Comparison of ENCODE assay signal across 17 cellular contexts in the genomic region with DNA sequence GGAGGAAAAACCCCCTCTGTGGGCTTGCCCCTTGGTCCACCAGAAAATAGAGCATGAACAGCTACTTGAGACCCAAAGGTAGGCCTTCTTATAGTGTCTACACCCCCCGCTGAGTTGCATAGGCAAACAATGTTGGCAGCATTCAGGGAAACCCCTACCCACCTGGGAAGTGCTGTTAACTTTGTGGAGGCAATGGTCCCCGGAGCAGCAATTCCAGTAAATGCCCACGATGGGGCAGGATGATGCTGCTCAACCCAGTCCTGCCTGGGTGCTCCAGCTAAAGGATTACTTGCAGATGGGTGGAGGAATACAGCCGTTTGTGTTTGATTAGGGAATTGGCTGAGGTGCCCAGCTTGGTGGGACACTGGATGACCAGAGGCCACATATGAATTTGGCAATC.
DNase-seq lines count a peak whose midpoint lies in the region; ATAC-seq and TF ChIP-seq lines count a peak whose summit lies in the region.
"Had no signal": no experiment of that assay in that cellular context is flagged by ENCODE, and none has a peak within 500 bp of the region (broad histone marks: within the 10 kb centered on the region; RNA-seq: fewer than 3 reads in every experiment).

No MANE protein-coding gene starts in this region.

- ATAC-seq in CD4-positive, alpha-beta T cell (ENCODE audit: poor library complexity), result no peak
- ATAC-seq: gastroesophageal sphincter; left ventricle myocardium superior; stimulated activated naive CD8-positive, alpha-beta T cell treated with anti-CD3 and anti-CD28 coated beads, Interleukin-15, amount 100 ng/mL, for 72 hours had no signal

- no peaks in the 10 kb centered on the region for H3K27me3 ChIP-seq in BE2C
- no peaks in the 10 kb centered on the region for H3K27me3 ChIP-seq in CD4-positive, alpha-beta T cell (ENCODE audit: control insufficient read depth, insufficient read depth, low read length)
- H3K27me3 ChIP-seq: gastroesophageal sphincter, sigmoid colon had no signal

- DNase-seq in BE2C (peak; percentile 55), H4 (ENCODE audit: low spot score) (peak; percentile 63), SK-MEL-5 (ENCODE audit: low read depth, low spot score) (peak; percentile 57), iPS-NIHi11 (ENCODE audit: low spot score) (peak; percentile 33), endothelial cell (ENCODE audit: low spot score) (no peak)
- no peak for DNase-seq in activated effector memory CD4-positive, alpha-beta T cell treated with Interleukin-2 at 50 U/mL for 16 hours
- DNase-seq in CD4-positive, alpha-beta T cell, result no peak
- DNase-seq: activated CD4-positive, CD25-positive, alpha-beta regulatory T cell treated with anti-CD3 and anti-CD28 coated beads, Interleukin-2, amount 50 U/mL, for 72 hours; dermis blood vessel endothelial cell; GF-D8; left ventricle myocardium superior; NCI-H1436 treated with DMSO at 0.1 percent for 48 hours; SIG-M5; sigmoid colon; stimulated activated naive CD8-positive, alpha-beta T cell treated with anti-CD3 and anti-CD28 coated beads, Interleukin-15, amount 100 ng/mL, for 72 hours had no signal

- no peak overlapping the region for H3K27ac Mint-ChIP-seq in CD4-positive, alpha-beta T cell
- no peak overlapping the region for H3K27ac Mint-ChIP-seq in endothelial cell (ENCODE audit: unreplicated experiment)
- H3K27ac Mint-ChIP-seq: activated T-helper 2 cell treated with anti-CD3 and anti-CD28 coated beads, Interferon-gamma antibody, Interleukin-2, Interleukin-4, amounts not matched to agents 10 μg/mL and 5 μg/mL and 100 μg/mL, durations not matched to agents 14 hours and 24 hours and 36 hours; stimulated activated naive CD8-positive, alpha-beta T cell treated with anti-CD3 and anti-CD28 coated beads, Interleukin-15, amount 100 ng/mL, for 72 hours had no signal

- CTCF ChIA-PET in CD4-positive, alpha-beta T cell (lab: Charles Lee), result no interaction called here

- in situ Hi-C loops in SK-MEL-5 (cut with HindIII; ENCODE audit: low pct_unique_long_range_greater_than_20kb, low sequenced_read_pairs), result no loop called here

- H3K4me1 Mint-ChIP-seq in CD4-positive, alpha-beta T cell (ENCODE audit: low read depth), result no peaks in the 10 kb centered on the region
- H3K4me1 Mint-ChIP-seq in endothelial cell (ENCODE audit: unreplicated experiment), result peaks cover 2% of the 10 kb centered on the region

- intact Hi-C loops in CD4-positive, alpha-beta T cell (cut with DNase I, micrococcal nuclease), result no loop called here

- no peak overlapping the region for H3K4me3 Mint-ChIP-seq in CD4-positive, alpha-beta T cell
- no peak overlapping the region for H3K4me3 Mint-ChIP-seq in endothelial cell (ENCODE audit: unreplicated experiment)
- H3K4me3 Mint-ChIP-seq: stimulated activated naive CD8-positive, alpha-beta T cell treated with anti-CD3 and anti-CD28 coated beads, Interleukin-15, amount 100 ng/mL, for 72 hours had no signal

- H3K9me3 Mint-ChIP-seq in CD4-positive, alpha-beta T cell, result peaks cover 9% of the 10 kb centered on the region
- no peaks in the 10 kb centered on the region for H3K9me3 Mint-ChIP-seq in endothelial cell (ENCODE audit: unreplicated experiment)

- no peaks in the 10 kb centered on the region for H3K27me3 Mint-ChIP-seq in CD4-positive, alpha-beta T cell
- no peaks in the 10 kb centered on the region for H3K27me3 Mint-ChIP-seq in endothelial cell (ENCODE audit: unreplicated experiment)
- H3K27me3 Mint-ChIP-seq: stimulated activated naive CD8-positive, alpha-beta T cell treated with anti-CD3 and anti-CD28 coated beads, Interleukin-15, amount 100 ng/mL, for 72 hours had no signal

- no peaks in the 10 kb centered on the region for H3K36me3 ChIP-seq in BE2C
- H3K36me3 ChIP-seq: gastroesophageal sphincter, sigmoid colon had no signal

- no peaks in the 10 kb centered on the region for H3K9me3 ChIP-seq in BE2C
- H3K9me3 ChIP-seq in CD4-positive, alpha-beta T cell (ENCODE audit: control insufficient read depth, low read length), result no peaks in the 10 kb centered on the region
- H3K9me3 ChIP-seq: gastroesophageal sphincter, sigmoid colon had no signal

- no peak overlapping the region for H3K27ac ChIP-seq in CD4-positive, alpha-beta T cell (ENCODE audit: low read depth, low read length)
- H3K27ac ChIP-seq: gastroesophageal sphincter, sigmoid colon had no signal

- POLR2A ChIA-PET in CD4-positive, alpha-beta T cell (lab: Charles Lee), result no interaction called here

- TF ChIP-seq CTCF in BE2C (IDR thresholded peaks at IDR 0.05; ENCODE audit: low read depth, low read length) (peak; percentile 61), endothelial cell (IDR thresholded peaks at IDR 0.05; ENCODE audit: unreplicated experiment) (no peak)
- TF ChIP-seq CTCF in CD4-positive, alpha-beta T cell (IDR thresholded peaks at IDR 0.05), result no peak

- no peaks in the 10 kb centered on the region for H3K36me3 Mint-ChIP-seq in CD4-positive, alpha-beta T cell (ENCODE audit: low read depth)
- no peaks in the 10 kb centered on the region for H3K36me3 Mint-ChIP-seq in endothelial cell (ENCODE audit: low read depth, unreplicated experiment)

- peaks cover 9% of the 10 kb centered on the region for H3K4me1 ChIP-seq in BE2C
- H3K4me1 ChIP-seq: gastroesophageal sphincter, sigmoid colon had no signal

- no peak overlapping the region for H3K4me3 ChIP-seq in BE2C (ENCODE audit: low read depth, low read length)
- H3K4me3 ChIP-seq: gastroesophageal sphincter, sigmoid colon had no signal

Comparison
In these comparisons a context has a peak if more than half of its experiments do, and no peak if none do; other contexts are left out.
1. DNase-seq: peak in BE2C (single experiment), H4 (single experiment), SK-MEL-5 (single experiment) and iPS-NIHi11 (single experiment); none in activated effector memory CD4-positive, alpha-beta T cell treated with Interleukin-2 at 50 U/mL for 16 hours (single experiment), CD4-positive, alpha-beta T cell (0 of 10) and endothelial cell (single experiment).